ENCODE assay signal across 10 cellular contexts in genomic region chr22:44309137-44309536, GRCh38. TPM values are rescaled to one million over a fixed set of nuclear protein-coding genes. Genes with fewer than 3 reads are reported as not detected.
DNase-seq lines count a peak whose midpoint lies in the region; ATAC-seq and TF ChIP-seq lines count a peak whose summit lies in the region.
"Had no signal": no experiment of that assay in that cellular context is flagged by ENCODE, and none has a peak within 500 bp of the region (broad histone marks: within the 10 kb centered on the region; RNA-seq: fewer than 3 reads in every experiment).

No MANE protein-coding gene starts in this region.

- H3K27ac ChIP-seq in breast epithelium (peak overlapping the region in 1 of 2 donors; percentile 72), WERI-Rb-1 (peak overlapping the region; percentile 23)
- H3K27ac ChIP-seq: neutrophil had no signal

- H3K36me3 Mint-ChIP-seq in MCF 10A (ENCODE audit: insufficient read depth, unreplicated experiment) (no peaks in the 10 kb centered on the region), immature natural killer cell (no peaks in the 10 kb centered on the region)
- H3K36me3 Mint-ChIP-seq: CD8-positive, alpha-beta memory T cell had no signal

- H3K4me1 ChIP-seq in breast epithelium = no peaks in the 10 kb centered on the region

- DNase-seq in MCF 10A (ENCODE audit: unreplicated experiment) = peak; percentile 93
- DNase-seq in breast epithelium (ENCODE audit: low spot score in 2 of 2) = no peak
- peak; percentile 86 for DNase-seq in WERI-Rb-1
- DNase-seq in iris pigment epithelial cell (ENCODE audit: low read depth) = peak; percentile 89
- peak; percentile 51 for DNase-seq in ureter (ENCODE audit: low spot score)
- DNase-seq in immature natural killer cell = no peak
- DNase-seq in activated naive CD4-positive, alpha-beta T cell treated with anti-CD3 and anti-CD28 coated beads, Interleukin-2, amount 50 U/mL, for 16 hours = no peak

- intact Hi-C loops in MCF 10A (cut with micrococcal nuclease) = loop anchor here (1.0 kb wide), 1 partner anchor 116 kb away; no protein-coding TSS in a partner anchor
- intact Hi-C loops in breast epithelium (cut with DNase I; ENCODE audit: low total_unique reads) = no loop called here

- no peak for TF ChIP-seq POLR2A in breast epithelium (IDR thresholded peaks at IDR 0.05)

- H3K36me3 ChIP-seq in breast epithelium (no peaks in the 10 kb centered on the region), WERI-Rb-1 (no peaks in the 10 kb centered on the region)
- H3K36me3 ChIP-seq: neutrophil had no signal

- POLR2A ChIA-PET in MCF 10A (lab: Yijun Ruan, JAX) = no interaction called here

- H3K4me1 Mint-ChIP-seq in MCF 10A (ENCODE audit: insufficient read depth, unreplicated experiment) (peaks cover 12% of the 10 kb centered on the region), immature natural killer cell (peaks cover under 1 to 2% of the 10 kb centered on the region in 2 donors)

- H3K9me3 Mint-ChIP-seq in MCF 10A (ENCODE audit: unreplicated experiment) (no peaks in the 10 kb centered on the region), immature natural killer cell (no peaks in the 10 kb centered on the region)
- H3K9me3 Mint-ChIP-seq: CD8-positive, alpha-beta memory T cell had no signal

- H3K9me3 ChIP-seq in breast epithelium (no peaks in the 10 kb centered on the region), WERI-Rb-1 (ENCODE audit: severe bottlenecking) (no peaks in the 10 kb centered on the region)
- H3K9me3 ChIP-seq: neutrophil had no signal

- no peaks in the 10 kb centered on the region for H3K27me3 Mint-ChIP-seq in MCF 10A (ENCODE audit: insufficient read depth, unreplicated experiment)
- peaks cover 0 to 2% (median 1%) of the 10 kb centered on the region in 3 donors for H3K27me3 Mint-ChIP-seq in immature natural killer cell (ENCODE audit: low read depth in 3 of 3)

- H3K27me3 ChIP-seq in breast epithelium = peaks cover 0 to 9% of the 10 kb centered on the region in 2 donors
- H3K27me3 ChIP-seq in WERI-Rb-1 (ENCODE audit: insufficient read depth, low read depth, severe bottlenecking) = no peaks in the 10 kb centered on the region
- H3K27me3 ChIP-seq: neutrophil had no signal

- TF ChIP-seq CTCF in MCF 10A (IDR thresholded peaks at IDR 0.05; ENCODE audit: unreplicated experiment) (no peak), breast epithelium (IDR thresholded peaks at IDR 0.05) (no peak), WERI-Rb-1 (IDR thresholded peaks at IDR 0.05; ENCODE audit: low read depth, low read length) (no peak)

- H3K27ac Mint-ChIP-seq in MCF 10A (ENCODE audit: low read depth, unreplicated experiment) = no peak overlapping the region
- H3K27ac Mint-ChIP-seq in immature natural killer cell = no peak overlapping the region

- no peak for ATAC-seq in GM21717 (IDR thresholded peaks at IDR 0.05; ENCODE audit: unreplicated experiment)

- BruUV-seq in MCF 10A (replicated peaks; lab: Mats Ljungman, UMichigan) = no TSS peak

- H3K4me3 Mint-ChIP-seq in MCF 10A (ENCODE audit: unreplicated experiment) (peak overlapping the region; percentile 24), immature natural killer cell (no peak overlapping the region)
- H3K4me3 Mint-ChIP-seq: CD8-positive, alpha-beta memory T cell had no signal

- CTCF ChIA-PET in MCF 10A (lab: Yijun Ruan, JAX) = no interaction called here

- H3K4me3 ChIP-seq in breast epithelium (no peak overlapping the region), WERI-Rb-1 (ENCODE audit: low read depth, low read length) (no peak overlapping the region)

RNA-seq across cellular contexts. Expression of gene SHISAL1, which starts 3.6 kb away (rescaled TPM):
- 1.6 and 3.7 TPM in 2 replicates for total RNA-seq in MCF 10A (2022)
- 1 to 10 TPM in 1 of 3 donors, under 1 TPM in 2; 0.32 to 1.2 (median 0.33) TPM for total RNA-seq in breast epithelium
- total RNA-seq in ureter = 4.0 TPM
- polyA plus RNA-seq in immature natural killer cell = not detected
- total RNA-seq: CD8-positive, alpha-beta memory T cell had no signal
- polyA plus RNA-seq: CD8-positive, alpha-beta memory T cell had no signal

Comparison
In these comparisons a context has a peak if more than half of its experiments do, and no peak if none do; other contexts are left out.
1. DNase-seq: peak in MCF 10A (single experiment), WERI-Rb-1 (single experiment), iris pigment epithelial cell (single experiment) and ureter (single experiment); none in breast epithelium (0 of 2), immature natural killer cell (0 of 3) and activated naive CD4-positive, alpha-beta T cell treated with anti-CD3 and anti-CD28 coated beads, Interleukin-2, amount 50 U/mL, for 16 hours (single experiment).